ENCODE assay signal across 12 cellular contexts in the genomic region with DNA sequence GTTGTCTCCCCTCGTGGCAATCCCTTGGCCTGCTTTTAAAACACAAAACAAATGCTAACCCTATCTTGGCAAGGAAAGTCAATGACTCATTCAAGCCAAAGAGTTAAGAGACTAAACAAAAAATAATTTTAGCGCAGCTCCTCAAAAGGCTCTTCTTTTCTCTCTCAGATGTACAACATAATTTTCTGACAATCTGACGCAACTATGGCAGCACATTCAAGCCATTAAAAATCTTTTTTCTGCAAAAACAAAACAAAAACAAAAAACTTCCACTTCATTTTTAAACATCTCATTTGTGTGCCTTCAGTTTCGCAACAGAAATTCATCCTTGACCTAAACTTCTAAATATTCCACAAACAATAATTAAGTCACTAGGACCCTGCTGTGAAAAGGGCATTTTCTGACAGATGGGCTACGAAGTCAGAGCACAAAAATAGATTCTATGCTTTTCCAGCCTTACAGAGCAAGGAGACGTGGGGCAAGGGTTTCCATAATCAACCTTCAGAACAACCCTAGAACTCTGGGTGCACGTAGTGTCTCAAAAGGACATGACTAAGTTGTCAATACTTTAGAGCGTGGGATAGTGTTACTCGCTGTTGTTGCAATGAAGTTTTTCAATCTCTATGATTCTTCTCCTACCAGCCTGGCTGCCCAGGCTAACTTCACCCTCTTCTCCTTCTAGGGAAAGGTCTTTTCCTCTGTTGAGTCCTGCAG.
DNase-seq lines count a peak whose midpoint lies in the region; ATAC-seq and TF ChIP-seq lines count a peak whose summit lies in the region.
"Had no signal": no experiment of that assay in that cellular context is flagged by ENCODE, and none has a peak within 500 bp of the region (broad histone marks: within the 10 kb centered on the region; RNA-seq: fewer than 3 reads in every experiment).

No MANE protein-coding gene starts in this region.

- CTCF ChIA-PET in Panc1 (lab: Charles Lee): no interaction called here

- H3K4me3 ChIP-seq in Panc1 (ENCODE audit: low read depth in 2 of 2, low read length in 2 of 2) (no peak overlapping the region), esophagus muscularis mucosa (no peak overlapping the region)

- H3K36me3 ChIP-seq in Panc1 (ENCODE audit: control insufficient read depth, insufficient read depth, low read length) (no peaks in the 10 kb centered on the region), esophagus muscularis mucosa (no peaks in the 10 kb centered on the region)

- ATAC-seq in Panc1: no peak
- ATAC-seq in HG02759 (IDR thresholded peaks at IDR 0.05; ENCODE audit: unreplicated experiment): no peak
- ATAC-seq: naive thymus-derived CD4-positive, alpha-beta T cell had no signal

- no peaks in the 10 kb centered on the region for H3K9me3 Mint-ChIP-seq in osteocyte (ENCODE audit: unreplicated experiment)

- BruUV-seq in Panc1 (replicated peaks; lab: Mats Ljungman, UMichigan): no TSS peak

- peak overlapping the region; percentile 41 for H3K4me3 Mint-ChIP-seq in osteocyte (ENCODE audit: unreplicated experiment)
- H3K4me3 Mint-ChIP-seq: naive thymus-derived CD4-positive, alpha-beta T cell had no signal

- whole genome bisulfite sequencing in esophagus muscularis mucosa: 47% methylated on average over 9 of the region's 9 CpGs

- H3K4me1 Mint-ChIP-seq in osteocyte (ENCODE audit: unreplicated experiment): peaks cover 58% of the 10 kb centered on the region

- in situ Hi-C loops in Panc1 (cut with HindIII; ENCODE audit: low pct_unique_long_range_greater_than_20kb, low sequenced_read_pairs) (no loop called here), KBM-7 (cut with MboI; ENCODE audit: low pct_unique_long_range_greater_than_20kb, low sequenced_read_pairs) (no loop called here)

- H3K4me1 ChIP-seq in Panc1 (ENCODE audit: control insufficient read depth, insufficient read depth, low read length) (peaks cover 19% of the 10 kb centered on the region), esophagus muscularis mucosa (peaks cover 24 to 53% (median 50%) of the 10 kb centered on the region in 4 donors)

- TF ChIP-seq POLR2A in esophagus muscularis mucosa (IDR thresholded peaks at IDR 0.05; ENCODE audit: low read depth): no peak

- no peaks in the 10 kb centered on the region for H3K36me3 Mint-ChIP-seq in osteocyte (ENCODE audit: unreplicated experiment)

- H3K27ac ChIP-seq in Panc1 (ENCODE audit: low read length) (peak overlapping the region; percentile 3; the same call in 1 of the 2 replicates), esophagus muscularis mucosa (replicated peaks in 1 of 4) (peak overlapping the region in 3 of 4 donors; percentile 3 to 48 (median 34))

- no peaks in the 10 kb centered on the region for H3K27me3 Mint-ChIP-seq in osteocyte (ENCODE audit: unreplicated experiment)

- TF ChIP-seq CTCF in Panc1 (IDR thresholded peaks at IDR 0.05) (no peak), esophagus muscularis mucosa (IDR thresholded peaks at IDR 0.05) (no peak), osteocyte (IDR thresholded peaks at IDR 0.05) (no peak)

- peak overlapping the region; percentile 73 for H3K27ac Mint-ChIP-seq in osteocyte (ENCODE audit: unreplicated experiment)
- H3K27ac Mint-ChIP-seq: naive thymus-derived CD4-positive, alpha-beta T cell had no signal

- intact Hi-C loops in Panc1 (cut with micrococcal nuclease; ENCODE audit: unreplicated experiment): loop anchor here (5.0 kb wide), 1 partner anchor 54 kb away; no protein-coding TSS in a partner anchor
- intact Hi-C loops in esophagus muscularis mucosa (cut with DNase I): loop anchor here (5.0 kb wide), 1 partner anchor 84 kb away; a partner anchor contains a TSS

- H3K27me3 ChIP-seq in Panc1 (ENCODE audit: control insufficient read depth, insufficient read depth, low read length) (no peaks in the 10 kb centered on the region), esophagus muscularis mucosa (no peaks in the 10 kb centered on the region)

- H3K9me3 ChIP-seq in Panc1 (ENCODE audit: control insufficient read depth, insufficient read depth, low read depth, low read length): no peaks in the 10 kb centered on the region
- no peaks in the 10 kb centered on the region for H3K9me3 ChIP-seq in esophagus muscularis mucosa

- TF ChIP-seq EP300 in esophagus muscularis mucosa (IDR thresholded peaks at IDR 0.05): no peak

- POLR2A ChIA-PET in Panc1 (lab: Charles Lee): no interaction called here

- peak; percentile 87 for DNase-seq in EH (ENCODE audit: low read depth)
- DNase-seq in Panc1 (ENCODE audit: low read depth, low spot score): no peak
- DNase-seq in esophagus muscularis mucosa (ENCODE audit: extremely low spot score): no peak
- no peak for DNase-seq in osteocyte (ENCODE audit: extremely low spot score, unreplicated experiment)
- DNase-seq in KBM-7: no peak
- no peak for DNase-seq in T-helper 9 cell
- DNase-seq in globus pallidus (ENCODE audit: low spot score): no peak
- DNase-seq: activated naive CD4-positive, alpha-beta T cell treated with anti-CD3 and anti-CD28 coated beads, Interleukin-2, amount 50 U/mL, for 16 hours; hippocampal formation; naive thymus-derived CD4-positive, alpha-beta T cell; stimulated activated CD4-positive, alpha-beta T cell treated with anti-CD3 and anti-CD28 coated beads, Interleukin-4, amount 100 ng/mL, for 4 hours had no signal
